Comparison of ENCODE assay signal across 1 cellular context in the genomic region with DNA sequence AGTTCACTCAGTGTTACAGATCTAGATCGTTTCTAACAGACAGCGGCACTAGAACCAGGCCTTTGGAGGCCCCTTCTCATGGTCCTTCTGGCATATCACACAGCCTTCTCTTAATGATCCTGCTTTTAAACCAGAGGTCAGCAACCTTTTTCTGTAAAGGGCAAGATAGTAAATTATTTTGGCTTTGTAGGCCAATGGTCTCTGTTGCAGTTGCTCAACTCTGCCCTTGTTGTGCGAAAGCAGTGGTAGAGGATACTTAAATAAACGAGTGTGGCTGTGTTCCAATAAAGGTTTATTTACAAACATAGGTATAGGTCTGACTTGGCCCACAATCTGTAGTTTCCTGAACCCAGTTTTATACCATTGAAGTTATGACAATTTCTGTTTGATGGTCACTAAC.
TF ChIP-seq lines count a peak whose summit lies in the region.

No MANE protein-coding gene starts in this region.

TF ChIP-seq in HepG2, 621 proteins besides CTCF, POLR2A, EP300 and RAD21 (continued from another document):
- TF ChIP-seq ZNF224 (CRISPR knock-in tag; IDR thresholded peaks at IDR 0.05) (no peak), TARDBP (CRISPR knock-in tag; IDR thresholded peaks at IDR 0.05) (no peak), ZNF557 (CRISPR knock-in tag; IDR thresholded peaks at IDR 0.05) (no peak), HDAC6 (IDR thresholded peaks at IDR 0.05; ENCODE audit: low read depth, low read length) (no peak), POLR2AphosphoS5 (IDR thresholded peaks at IDR 0.05; ENCODE audit: low read depth, low read length) (no peak), HMG20A (CRISPR knock-in tag; IDR thresholded peaks at IDR 0.05; ENCODE audit: borderline replicate concordance) (no peak), ZNF556 (CRISPR knock-in tag; IDR thresholded peaks at IDR 0.05; ENCODE audit: borderline replicate concordance) (no peak), NFKB2 (CRISPR knock-in tag; IDR thresholded peaks at IDR 0.05; ENCODE audit: borderline replicate concordance) (no peak), ZNF558 (CRISPR knock-in tag; IDR thresholded peaks at IDR 0.05; ENCODE audit: borderline replicate concordance) (no peak), ZNF674 (CRISPR knock-in tag; IDR thresholded peaks at IDR 0.05; ENCODE audit: low read depth) (no peak)
- TF ChIP-seq, protein P1, sequence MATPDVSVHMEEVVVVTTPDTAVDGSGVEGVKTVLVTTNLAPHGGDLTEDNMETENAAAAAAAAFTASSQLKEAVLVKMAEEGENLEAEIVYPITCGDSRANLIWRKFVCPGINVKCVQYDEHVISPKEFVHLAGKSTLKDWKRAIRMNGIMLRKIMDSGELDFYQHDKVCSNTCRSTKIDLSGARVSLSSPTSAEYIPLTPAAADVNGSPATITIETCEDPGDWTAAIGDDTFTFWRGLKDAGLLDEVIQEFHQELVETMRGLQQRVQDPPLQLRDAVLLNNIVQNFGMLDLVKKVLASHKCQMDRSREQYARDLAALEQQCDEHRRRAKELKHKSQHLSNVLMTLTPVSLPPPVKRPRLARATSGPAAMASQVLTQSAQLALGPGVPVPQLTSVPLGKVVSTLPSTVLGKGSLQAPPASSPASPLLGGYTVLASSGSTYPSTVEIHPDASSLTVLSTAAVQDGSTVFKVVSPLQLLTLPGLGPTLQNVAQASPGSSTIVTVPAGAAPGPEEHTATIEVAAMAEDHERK (CRISPR knock-in tag; IDR thresholded peaks at IDR 0.05; ENCODE audit: low read depth), result no peak
- TF ChIP-seq, protein P2, sequence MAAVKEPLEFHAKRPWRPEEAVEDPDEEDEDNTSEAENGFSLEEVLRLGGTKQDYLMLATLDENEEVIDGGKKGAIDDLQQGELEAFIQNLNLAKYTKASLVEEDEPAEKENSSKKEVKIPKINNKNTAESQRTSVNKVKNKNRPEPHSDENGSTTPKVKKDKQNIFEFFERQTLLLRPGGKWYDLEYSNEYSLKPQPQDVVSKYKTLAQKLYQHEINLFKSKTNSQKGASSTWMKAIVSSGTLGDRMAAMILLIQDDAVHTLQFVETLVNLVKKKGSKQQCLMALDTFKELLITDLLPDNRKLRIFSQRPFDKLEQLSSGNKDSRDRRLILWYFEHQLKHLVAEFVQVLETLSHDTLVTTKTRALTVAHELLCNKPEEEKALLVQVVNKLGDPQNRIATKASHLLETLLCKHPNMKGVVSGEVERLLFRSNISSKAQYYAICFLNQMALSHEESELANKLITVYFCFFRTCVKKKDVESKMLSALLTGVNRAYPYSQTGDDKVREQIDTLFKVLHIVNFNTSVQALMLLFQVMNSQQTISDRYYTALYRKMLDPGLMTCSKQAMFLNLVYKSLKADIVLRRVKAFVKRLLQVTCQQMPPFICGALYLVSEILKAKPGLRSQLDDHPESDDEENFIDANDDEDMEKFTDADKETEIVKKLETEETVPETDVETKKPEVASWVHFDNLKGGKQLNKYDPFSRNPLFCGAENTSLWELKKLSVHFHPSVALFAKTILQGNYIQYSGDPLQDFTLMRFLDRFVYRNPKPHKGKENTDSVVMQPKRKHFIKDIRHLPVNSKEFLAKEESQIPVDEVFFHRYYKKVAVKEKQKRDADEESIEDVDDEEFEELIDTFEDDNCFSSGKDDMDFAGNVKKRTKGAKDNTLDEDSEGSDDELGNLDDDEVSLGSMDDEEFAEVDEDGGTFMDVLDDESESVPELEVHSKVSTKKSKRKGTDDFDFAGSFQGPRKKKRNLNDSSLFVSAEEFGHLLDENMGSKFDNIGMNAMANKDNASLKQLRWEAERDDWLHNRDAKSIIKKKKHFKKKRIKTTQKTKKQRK (IDR thresholded peaks at IDR 0.05; ENCODE audit: low read length), result no peak
- TF ChIP-seq, protein P3, sequence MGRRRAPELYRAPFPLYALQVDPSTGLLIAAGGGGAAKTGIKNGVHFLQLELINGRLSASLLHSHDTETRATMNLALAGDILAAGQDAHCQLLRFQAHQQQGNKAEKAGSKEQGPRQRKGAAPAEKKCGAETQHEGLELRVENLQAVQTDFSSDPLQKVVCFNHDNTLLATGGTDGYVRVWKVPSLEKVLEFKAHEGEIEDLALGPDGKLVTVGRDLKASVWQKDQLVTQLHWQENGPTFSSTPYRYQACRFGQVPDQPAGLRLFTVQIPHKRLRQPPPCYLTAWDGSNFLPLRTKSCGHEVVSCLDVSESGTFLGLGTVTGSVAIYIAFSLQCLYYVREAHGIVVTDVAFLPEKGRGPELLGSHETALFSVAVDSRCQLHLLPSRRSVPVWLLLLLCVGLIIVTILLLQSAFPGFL (CRISPR knock-in tag; IDR thresholded peaks at IDR 0.05), result no peak
